16 cellular contexts compared by ENCODE assay signal in the genomic region with DNA sequence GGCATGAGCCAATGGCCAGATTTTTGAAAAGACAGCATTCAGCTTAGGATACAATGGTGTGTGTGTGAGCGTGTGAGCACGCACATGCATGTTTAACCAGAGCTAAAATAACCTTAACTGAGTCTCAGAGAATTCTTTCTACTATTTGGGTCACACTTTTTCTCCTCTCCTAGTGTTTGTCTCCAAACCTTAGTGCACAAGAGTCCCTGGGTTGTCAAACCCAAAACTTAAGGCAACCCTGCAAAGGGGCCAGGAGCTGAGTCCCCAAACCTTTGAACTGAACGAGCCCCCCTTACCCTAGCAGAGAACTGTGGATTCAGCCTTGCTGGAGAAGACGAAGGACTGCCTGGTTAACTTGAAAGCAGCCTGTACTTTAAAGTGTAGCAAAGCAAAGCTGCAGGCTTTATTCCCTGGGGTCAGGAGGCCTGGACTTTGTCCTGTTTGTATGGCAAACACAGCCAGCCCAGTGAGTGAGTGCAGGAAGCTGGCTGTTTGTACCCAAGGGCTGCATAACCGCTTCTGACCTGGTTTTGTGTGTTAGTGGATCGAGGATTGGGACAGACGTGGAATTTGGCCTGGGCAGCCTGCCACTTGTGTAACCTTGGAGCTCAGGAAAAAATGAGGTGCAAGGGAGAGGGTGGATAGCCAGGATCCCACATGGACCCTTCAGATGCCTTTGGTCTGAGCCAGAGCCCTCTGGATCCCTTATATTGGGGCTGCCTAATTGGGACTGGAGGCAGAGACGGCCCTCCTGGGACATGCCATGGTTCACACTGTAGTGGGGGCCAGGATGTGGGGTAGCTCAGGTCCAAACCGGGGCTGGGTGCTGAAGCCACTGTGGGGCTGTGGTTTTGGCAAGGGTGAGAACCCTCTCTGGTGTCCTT. TPM values are rescaled to one million over a fixed set of nuclear protein-coding genes. Genes with fewer than 3 reads are reported as not detected.
DNase-seq lines count a peak whose midpoint lies in the region; ATAC-seq and TF ChIP-seq lines count a peak whose summit lies in the region.
"Had no signal": no experiment of that assay in that cellular context is flagged by ENCODE, and none has a peak within 500 bp of the region (broad histone marks: within the 10 kb centered on the region; RNA-seq: fewer than 3 reads in every experiment).

No MANE protein-coding gene starts in this region.

- no peak for TF ChIP-seq EP300 in tibial nerve (IDR thresholded peaks at IDR 0.05)

- peaks cover 6% of the 10 kb centered on the region for H3K36me3 Mint-ChIP-seq in central memory CD8-positive, alpha-beta T cell (ENCODE audit: insufficient read depth)
- H3K36me3 Mint-ChIP-seq: activated naive CD4-positive, alpha-beta T cell treated with anti-CD3 and anti-CD28 coated beads, Interleukin-2, amount 50 U/mL, for 24 hours had no signal

- TF ChIP-seq POLR2A in testis (IDR thresholded peaks at IDR 0.05) = no peak
- no peak for TF ChIP-seq POLR2A in tibial nerve (IDR thresholded peaks at IDR 0.05)

- H3K4me1 ChIP-seq in testis (peaks cover 45% of the 10 kb centered on the region), tibial nerve (peaks cover 0 to 40% (median 7%) of the 10 kb centered on the region in 4 donors)

- DNase-seq in LoVo (ENCODE audit: low spot score) = peak; percentile 31
- DNase-seq in central memory CD8-positive, alpha-beta T cell (ENCODE audit: low spot score in 2 of 2) = no peak
- DNase-seq in midbrain (lab: John Stamatoyannopoulos, UW) = peak; percentile 69
- DNase-seq in testis = peak; percentile 54
- DNase-seq in NCI-H1092 treated with DMSO at 0.1 percent for 48 hours (lab: John Stamatoyannopoulos, UW) = no peak
- no peak for DNase-seq in tibial nerve (ENCODE audit: low spot score in 2 of 2)
- DNase-seq: mesendoderm; NCI-H2029; right cardiac atrium; stimulated activated naive CD4-positive, alpha-beta T cell treated with Interleukin-2 at 50 U/mL for 16 hours had no signal

- peaks cover 17% of the 10 kb centered on the region for H3K4me1 Mint-ChIP-seq in central memory CD8-positive, alpha-beta T cell

- H3K9me3 Mint-ChIP-seq in central memory CD8-positive, alpha-beta T cell = no peaks in the 10 kb centered on the region
- H3K9me3 Mint-ChIP-seq: activated naive CD4-positive, alpha-beta T cell treated with anti-CD3 and anti-CD28 coated beads, Interleukin-2, amount 50 U/mL, for 24 hours; dendritic cell treated with granulocyte-macrophage colony-stimulating factor and Interleukin-4, amounts not matched to agents 40 ng/mL and 50 ng/mL, for 4 days; GM23338 had no signal

- H3K27ac ChIP-seq in testis (no peak overlapping the region), tibial nerve (peak overlapping the region in 2 of 4 donors; percentile 17 to 18)

- TF ChIP-seq CTCF in testis (IDR thresholded peaks at IDR 0.05) (no peak), tibial nerve (IDR thresholded peaks at IDR 0.05) (no peak)

- peak; percentile 18 for ATAC-seq in central memory CD8-positive, alpha-beta T cell (replicated peaks; ENCODE audit: extremely low read depth, poor library complexity, severe bottlenecking)
- ATAC-seq in HG03378 (IDR thresholded peaks at IDR 0.05; ENCODE audit: unreplicated experiment) = no peak
- ATAC-seq: GM23338, right cardiac atrium had no signal

- intact Hi-C loops in testis (cut with DNase I; ENCODE audit: low total_unique reads) = no loop called here

- H3K9me3 ChIP-seq in testis (no peaks in the 10 kb centered on the region), tibial nerve (no peaks in the 10 kb centered on the region)

- no peak overlapping the region for H3K27ac Mint-ChIP-seq in central memory CD8-positive, alpha-beta T cell (ENCODE audit: low read depth)
- H3K27ac Mint-ChIP-seq: activated naive CD4-positive, alpha-beta T cell treated with anti-CD3 and anti-CD28 coated beads, Interleukin-2, amount 50 U/mL, for 24 hours; dendritic cell treated with granulocyte-macrophage colony-stimulating factor and Interleukin-4, amounts not matched to agents 40 ng/mL and 50 ng/mL, for 4 days; GM23338 had no signal

- H3K4me3 ChIP-seq in testis (no peak overlapping the region), tibial nerve (no peak overlapping the region)
- H3K4me3 ChIP-seq: GM23338 had no signal

- H3K4me3 Mint-ChIP-seq in central memory CD8-positive, alpha-beta T cell = no peak overlapping the region
- H3K4me3 Mint-ChIP-seq: activated naive CD4-positive, alpha-beta T cell treated with anti-CD3 and anti-CD28 coated beads, Interleukin-2, amount 50 U/mL, for 24 hours; dendritic cell treated with granulocyte-macrophage colony-stimulating factor and Interleukin-4, amounts not matched to agents 40 ng/mL and 50 ng/mL, for 4 days; GM23338 had no signal

- H3K36me3 ChIP-seq in testis (ENCODE audit: low read depth, missing control alignments) (no peaks in the 10 kb centered on the region), tibial nerve (no peaks in the 10 kb centered on the region)

- no peaks in the 10 kb centered on the region for H3K27me3 ChIP-seq in testis
- H3K27me3 ChIP-seq in tibial nerve = no peaks in the 10 kb centered on the region

- 35 to 46% methylated on average over 9 of the region's 9 CpGs for WGBS in testis, 2 donors
- WGBS in tibial nerve, 2 donors = 50 to 53% methylated on average over 9 of the region's 9 CpGs

- H3K27me3 Mint-ChIP-seq in central memory CD8-positive, alpha-beta T cell = peaks cover 36% of the 10 kb centered on the region

RNA-seq across cellular contexts. Expression of a gene that starts 6.4 kb away (rescaled TPM):
- 10 to 100 TPM; 60.8 to 66.8 TPM for total RNA-seq in testis
- polyA plus RNA-seq in testis (ENCODE audit: insufficient read depth, low read depth, low replicate concordance) = 69.6 TPM
- 10 to 100 TPM; 47.9 to 79.3 (median 61.9) TPM for total RNA-seq in tibial nerve

RNA-seq across cellular contexts. Expression of a gene that starts 12.9 kb away (rescaled TPM):
- total RNA-seq in testis = 1 to 10 TPM; 5.3 to 6.9 TPM
- polyA plus RNA-seq in testis (ENCODE audit: insufficient read depth, low read depth, low replicate concordance) = 2.7 TPM
- total RNA-seq in tibial nerve = 1 to 10 TPM in 1 of 4 donors, under 1 TPM in 2, not detected in 1; 0.20 to 2.6 (median 0.42) TPM
- total RNA-seq: T-helper 2 cell treated with Interferon-gamma antibody and Interleukin-4, amounts not matched to agents 100 ng/mL and 5 ng/mL, for 36 hours had no signal

RNA-seq across cellular contexts. Expression of a gene that starts 54.3 kb away (rescaled TPM):
- total RNA-seq in testis (100 to 1,000 TPM in 1 of 2 donors, 10 to 100 TPM in 1; 18.6 to 127 TPM), tibial nerve (not detected)
- polyA plus RNA-seq in testis (ENCODE audit: insufficient read depth, low read depth, low replicate concordance) = 211 TPM
- total RNA-seq: fibroblast of lung; GM23338; right cardiac atrium; T-helper 2 cell treated with Interferon-gamma antibody and Interleukin-4, amounts not matched to agents 100 ng/mL and 5 ng/mL, for 36 hours had no signal
- polyA plus RNA-seq: fibroblast of lung, GM23338, right cardiac atrium had no signal

Comparison
In these comparisons a context has a peak if more than half of its experiments do, and no peak if none do; other contexts are left out.
1. DNase-seq: peak in LoVo (single experiment), midbrain (single experiment) and testis (single experiment); none in central memory CD8-positive, alpha-beta T cell (0 of 2), NCI-H1092 treated with DMSO at 0.1 percent for 48 hours (single experiment) and tibial nerve (0 of 2).
2. RNA of a gene that starts 54.3 kb away (total RNA-seq): 18.6 to 127 TPM in testis; not detected in tibial nerve; every median in the first group is over 10 times any median in the second.